2 cellular contexts compared by ENCODE assay signal in genomic region chr10:125882596-125882995, GRCh38.
TF ChIP-seq lines count a peak whose summit lies in the region.

No MANE protein-coding gene starts in this region.

TF ChIP-seq in A549, 52 proteins besides CTCF, POLR2A, EP300 and RAD21:
- TF ChIP-seq CHD2 (IDR thresholded peaks at IDR 0.05; ENCODE audit: low read length, partially characterized antibody) = no peak
- TF ChIP-seq JUNB (IDR thresholded peaks at IDR 0.05) = no peak
- no peak for TF ChIP-seq PHF8 (IDR thresholded peaks at IDR 0.05; ENCODE audit: borderline replicate concordance, low read depth)
- TF ChIP-seq CHD4 (IDR thresholded peaks at IDR 0.05; ENCODE audit: borderline replicate concordance) = no peak
- TF ChIP-seq REST (IDR thresholded peaks at IDR 0.05) = no peak
- TF ChIP-seq CEBPB (IDR thresholded peaks at IDR 0.05) = no peak
- TF ChIP-seq, protein P1, sequence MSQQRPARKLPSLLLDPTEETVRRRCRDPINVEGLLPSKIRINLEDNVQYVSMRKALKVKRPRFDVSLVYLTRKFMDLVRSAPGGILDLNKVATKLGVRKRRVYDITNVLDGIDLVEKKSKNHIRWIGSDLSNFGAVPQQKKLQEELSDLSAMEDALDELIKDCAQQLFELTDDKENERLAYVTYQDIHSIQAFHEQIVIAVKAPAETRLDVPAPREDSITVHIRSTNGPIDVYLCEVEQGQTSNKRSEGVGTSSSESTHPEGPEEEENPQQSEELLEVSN (IDR thresholded peaks at IDR 0.05; ENCODE audit: borderline replicate concordance, low read depth) = no peak
- no peak for TF ChIP-seq HDAC2 (IDR thresholded peaks at IDR 0.05)
- no peak for TF ChIP-seq EHF (CRISPR knock-in tag; IDR thresholded peaks at IDR 0.05)
- TF ChIP-seq HOXB5 (CRISPR knock-in tag; IDR thresholded peaks at IDR 0.05) = no peak
- no peak for TF ChIP-seq PBX3 (IDR thresholded peaks at IDR 0.05)
- TF ChIP-seq JUN (IDR thresholded peaks at IDR 0.05) = no peak
- no peak for TF ChIP-seq BHLHE40 (IDR thresholded peaks at IDR 0.05; ENCODE audit: low read depth, low read length)
- no peak for TF ChIP-seq KDM1A (IDR thresholded peaks at IDR 0.05; ENCODE audit: low read depth)
- no peak for TF ChIP-seq ZC3H11A (IDR thresholded peaks at IDR 0.05)

TF ChIP-seq in IMR-90, 13 proteins besides CTCF, POLR2A, EP300 and RAD21:
- no peak for TF ChIP-seq MXI1 (IDR thresholded peaks at IDR 0.05; ENCODE audit: borderline replicate concordance, low read depth, low read length)
- TF ChIP-seq MAFK (IDR thresholded peaks at IDR 0.05; ENCODE audit: low read depth, low read length) = no peak
- no peak for TF ChIP-seq RCOR1 (IDR thresholded peaks at IDR 0.05; ENCODE audit: insufficient replicate concordance, low read length)
- TF ChIP-seq CEBPB (IDR thresholded peaks at IDR 0.05; ENCODE audit: low read depth, low read length) = no peak
- TF ChIP-seq SMC3 (IDR thresholded peaks at IDR 0.05; ENCODE audit: low read depth, low read length) = no peak
